In genomic region chr6:151352410-151353399, GRCh38 we compare ENCODE assay signal across 20 cellular contexts.
"Had no signal": no experiment of that assay in that cellular context is flagged by ENCODE, and none has a peak within 500 bp of the region (broad histone marks: within the 10 kb centered on the region; RNA-seq: fewer than 3 reads in every experiment).

No MANE protein-coding gene starts in this region.

- H3K9ac ChIP-seq: neural progenitor cell had no signal

- H3K36me3 ChIP-seq: gastrocnemius medialis, neural progenitor cell, suprapubic skin had no signal

- H3K4me3 ChIP-seq: body of pancreas, gastrocnemius medialis, heart right ventricle, left ventricle myocardium inferior, mucosa of descending colon, neural progenitor cell, skin epidermis, suprapubic skin, upper lobe of left lung had no signal

- H3K9me3 ChIP-seq: body of pancreas, gastrocnemius medialis, heart right ventricle, left ventricle myocardium inferior, mucosa of descending colon, suprapubic skin, upper lobe of left lung had no signal

- H3K4me1 ChIP-seq: body of pancreas, gastrocnemius medialis, neural progenitor cell, suprapubic skin had no signal

- H3K27me3 Mint-ChIP-seq: naive B cell; stimulated activated naive CD8-positive, alpha-beta T cell treated with anti-CD3 and anti-CD28 coated beads, Interleukin-15, amount 100 ng/mL, for 72 hours had no signal

- H3K4me3 Mint-ChIP-seq: activated naive CD4-positive, alpha-beta T cell treated with anti-CD3 and anti-CD28 coated beads for 36 hours; naive B cell; neural progenitor cell; stimulated activated naive CD8-positive, alpha-beta T cell treated with anti-CD3 and anti-CD28 coated beads, Interleukin-15, amount 100 ng/mL, for 72 hours had no signal

- H3K27me3 ChIP-seq: body of pancreas, gastrocnemius medialis, heart right ventricle, neural progenitor cell, suprapubic skin, upper lobe of left lung had no signal

- H3K27ac ChIP-seq: body of pancreas, gastrocnemius medialis, heart right ventricle, left ventricle myocardium inferior, neural progenitor cell, skin epidermis, suprapubic skin, upper lobe of left lung, VCaP had no signal

- H3K9me3 Mint-ChIP-seq: activated naive CD4-positive, alpha-beta T cell treated with anti-CD3 and anti-CD28 coated beads for 36 hours; naive B cell; neural progenitor cell; stimulated activated naive CD8-positive, alpha-beta T cell treated with anti-CD3 and anti-CD28 coated beads, Interleukin-15, amount 100 ng/mL, for 72 hours had no signal

- H2AFZ ChIP-seq: neural progenitor cell had no signal

- H3K4me2 ChIP-seq: neural progenitor cell had no signal

- DNase-seq: activated CD4-positive, alpha-beta T cell treated with anti-CD3 and anti-CD28 coated beads, Interleukin-2, amount 50 U/mL, for 4 hours; activated CD4-positive, CD25-positive, alpha-beta regulatory T cell treated with anti-CD3 and anti-CD28 coated beads, Interleukin-2, amount 50 U/mL, for 72 hours; activated naive CD4-positive, alpha-beta T cell treated with anti-CD3 and anti-CD28 coated beads for 36 hours; activated T-cell treated with anti-CD3 and anti-CD28 coated beads for 4 hours; body of pancreas; caudate nucleus; erythroblast; gastrocnemius medialis; heart right ventricle; left ventricle myocardium inferior; mucosa of descending colon; naive B cell; right cardiac atrium; stimulated activated naive CD8-positive, alpha-beta T cell treated with anti-CD3 and anti-CD28 coated beads, Interleukin-15, amount 100 ng/mL, for 72 hours; upper lobe of left lung had no signal

- ATAC-seq: body of pancreas; gastrocnemius medialis; mucosa of descending colon; right cardiac atrium; stimulated activated naive CD8-positive, alpha-beta T cell treated with anti-CD3 and anti-CD28 coated beads, Interleukin-15, amount 100 ng/mL, for 72 hours had no signal

- H3K4me1 Mint-ChIP-seq: neural progenitor cell; stimulated activated naive CD8-positive, alpha-beta T cell treated with anti-CD3 and anti-CD28 coated beads, Interleukin-15, amount 100 ng/mL, for 72 hours had no signal

- H3K27ac Mint-ChIP-seq: activated naive CD4-positive, alpha-beta T cell treated with anti-CD3 and anti-CD28 coated beads for 36 hours; naive B cell; neural progenitor cell; progenitor cell of endocrine pancreas; stimulated activated naive CD8-positive, alpha-beta T cell treated with anti-CD3 and anti-CD28 coated beads, Interleukin-15, amount 100 ng/mL, for 72 hours had no signal
